ENCODE assay signal across 8 cellular contexts in the genomic region with DNA sequence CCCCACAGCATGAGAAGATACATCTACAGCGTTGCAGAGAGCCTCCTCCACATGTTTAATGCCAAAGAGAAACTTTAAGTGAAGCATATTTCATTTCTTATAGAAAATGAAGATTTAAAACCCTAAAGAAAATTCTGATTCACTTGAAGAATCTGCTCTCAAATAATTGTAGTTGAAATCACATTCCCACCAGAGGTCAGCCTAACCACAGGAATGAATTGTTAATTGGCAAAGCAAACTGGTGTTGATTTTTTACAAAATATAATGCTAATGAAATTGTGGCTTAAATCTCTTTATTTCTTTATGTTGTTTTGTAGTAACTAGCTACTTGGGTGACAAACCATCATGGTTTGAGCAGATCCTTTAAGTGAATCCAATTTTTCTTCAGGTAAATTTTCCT. TPM values are rescaled to one million over a fixed set of nuclear protein-coding genes. Genes with fewer than 3 reads are reported as not detected.
DNase-seq lines count a peak whose midpoint lies in the region; ATAC-seq and TF ChIP-seq lines count a peak whose summit lies in the region.

No MANE protein-coding gene starts in this region.

- H3K27ac ChIP-seq in dorsolateral prefrontal cortex = peak overlapping the region in 10 of 59 donors; percentile 4 to 38 (median 24)
- no peak overlapping the region for H3K27ac ChIP-seq in osteoblast (ENCODE audit: low read depth, low read length)

- no peaks in the 10 kb centered on the region for H3K36me3 ChIP-seq in osteoblast (ENCODE audit: insufficient read depth, low read length)

- intact Hi-C loops in dorsolateral prefrontal cortex (cut with DNase I) = loop anchor here in 1 of 2 donors (2.0 kb wide), 1 partner anchor 306 kb away; no protein-coding TSS in a partner anchor

- H3K4me2 ChIP-seq in osteoblast (ENCODE audit: insufficient read depth, low read length) = no peak overlapping the region

- H3K27me3 ChIP-seq in dorsolateral prefrontal cortex (no peaks in the 10 kb centered on the region), osteoblast (ENCODE audit: insufficient read depth, low read length) (no peaks in the 10 kb centered on the region)

- H2AFZ ChIP-seq in osteoblast (ENCODE audit: low read length) = peak overlapping the region; percentile 64

- no peaks in the 10 kb centered on the region for H4K20me1 ChIP-seq in osteoblast (ENCODE audit: insufficient read depth, low read length)

- peak; percentile 23 for DNase-seq in NCI-H748 (lab: John Stamatoyannopoulos, UW; ENCODE audit: unreplicated experiment)
- no peak for DNase-seq in NCI-H748 treated with DMSO at 0.1 percent for 48 hours (lab: John Stamatoyannopoulos, UW)
- DNase-seq in NCI-H2107 (lab: John Stamatoyannopoulos, UW) = peak; percentile 3
- peak in 1 of 10 donors; percentile 28 for DNase-seq in dorsolateral prefrontal cortex
- no peak for DNase-seq in osteoblast (ENCODE audit: insufficient read length, low spot score, missing footprints)
- no peak for DNase-seq in NCI-H1105 treated with DMSO at 0.1 percent for 48 hours (lab: John Stamatoyannopoulos, UW)
- no peak for DNase-seq in activated effector memory CD4-positive, alpha-beta T cell treated with Interleukin-2 at 50 U/mL for 16 hours

- ATAC-seq in GM21526 (IDR thresholded peaks at IDR 0.05; ENCODE audit: low FRiP score, unreplicated experiment) = no peak

- peak in 55 of 56 donors; percentile 49 to 83 (median 67) for TF ChIP-seq CTCF in dorsolateral prefrontal cortex (IDR thresholded peaks at IDR 0.05 in 54 of 56, conservative IDR thresholded peaks at IDR 0.05 in 2 of 56; ENCODE audit: low read depth in 1 of 56, partially characterized antibody in 56 of 56)
- peak; percentile 31 for TF ChIP-seq CTCF in osteoblast (IDR thresholded peaks at IDR 0.05; ENCODE audit: extremely low read depth, low read depth, low read length)

- H3K79me2 ChIP-seq in osteoblast (ENCODE audit: insufficient read depth, low read length) = no peaks in the 10 kb centered on the region

- H3K4me3 ChIP-seq in dorsolateral prefrontal cortex = no peak overlapping the region
- no peak overlapping the region for H3K4me3 ChIP-seq in osteoblast (ENCODE audit: insufficient read depth, low read length)

- no peaks in the 10 kb centered on the region for H3K4me1 ChIP-seq in osteoblast (ENCODE audit: insufficient read depth, low read length)

- no peaks in the 10 kb centered on the region for H3K9me3 ChIP-seq in osteoblast (ENCODE audit: low read depth, low read length)

RNA-seq across cellular contexts. Expression of a gene that starts 31.1 kb away (rescaled TPM):
- total RNA-seq in dorsolateral prefrontal cortex (100 to 1,000 TPM in 1 of 120 experiments, 10 to 100 TPM in 119; 31.8 to 105 (median 65.6) TPM), osteoblast (0.36 and 0.59 TPM in 2 replicates)

Comparison
In these comparisons a context has a peak if more than half of its experiments do, and no peak if none do; other contexts are left out.
1. DNase-seq: peak in NCI-H748 (single experiment) and NCI-H2107 (single experiment); none in NCI-H748 treated with DMSO at 0.1 percent for 48 hours (single experiment), osteoblast (single experiment), NCI-H1105 treated with DMSO at 0.1 percent for 48 hours (single experiment) and activated effector memory CD4-positive, alpha-beta T cell treated with Interleukin-2 at 50 U/mL for 16 hours (single experiment).
2. RNA of a gene that starts 31.1 kb away (total RNA-seq): 31.8 to 105 TPM in dorsolateral prefrontal cortex; 0.36 to 0.59 TPM in osteoblast; every median in the first group is over 10 times any median in the second.